ENCODE assay signal across 2 cellular contexts in genomic region chr12:108832208-108832607, GRCh38.
TF ChIP-seq lines count a peak whose summit lies in the region.

No MANE protein-coding gene starts in this region.

TF ChIP-seq in SK-N-SH, 30 proteins besides CTCF, POLR2A, EP300 and RAD21 (continued from another document):
- TF ChIP-seq REST (IDR thresholded peaks at IDR 0.05; ENCODE audit: low read depth, low read length) (no peak), USF2 (IDR thresholded peaks at IDR 0.05; ENCODE audit: borderline replicate concordance, low read depth, low read length) (no peak), NRF1 (IDR thresholded peaks at IDR 0.05; ENCODE audit: low read depth, low read length) (no peak), CHD2 (IDR thresholded peaks at IDR 0.05; ENCODE audit: low read length, partially characterized antibody) (no peak)

TF ChIP-seq in SK-N-SH treated with all-trans-retinoic acid at 6 μM for 48 hours, 23 proteins besides CTCF, POLR2A, EP300 and RAD21 (continued from another document):
- TF ChIP-seq TSHZ2 (CRISPR knock-in tag; IDR thresholded peaks at IDR 0.05) (no peak), PATZ1 (CRISPR knock-in tag; IDR thresholded peaks at IDR 0.05; ENCODE audit: borderline replicate concordance) (no peak), ZNF8 (CRISPR knock-in tag; IDR thresholded peaks at IDR 0.05) (no peak), BACH2 (CRISPR knock-in tag; IDR thresholded peaks at IDR 0.05; ENCODE audit: borderline replicate concordance) (no peak), ZFP3 (CRISPR knock-in tag; IDR thresholded peaks at IDR 0.05) (no peak), PPARA (CRISPR knock-in tag; IDR thresholded peaks at IDR 0.05; ENCODE audit: borderline replicate concordance) (no peak), CREB5 (CRISPR knock-in tag; IDR thresholded peaks at IDR 0.05; ENCODE audit: low read depth) (no peak), SNAI2 (CRISPR knock-in tag; IDR thresholded peaks at IDR 0.05) (no peak), ZFP30 (CRISPR knock-in tag; IDR thresholded peaks at IDR 0.05) (no peak), ISL1 (CRISPR knock-in tag; IDR thresholded peaks at IDR 0.05) (no peak), GLIS3 (CRISPR knock-in tag; IDR thresholded peaks at IDR 0.05) (no peak), RARB (CRISPR knock-in tag; IDR thresholded peaks at IDR 0.05) (no peak), CSRNP3 (CRISPR knock-in tag; IDR thresholded peaks at IDR 0.05) (no peak)
